8 cellular contexts compared by ENCODE assay signal in the genomic region with DNA sequence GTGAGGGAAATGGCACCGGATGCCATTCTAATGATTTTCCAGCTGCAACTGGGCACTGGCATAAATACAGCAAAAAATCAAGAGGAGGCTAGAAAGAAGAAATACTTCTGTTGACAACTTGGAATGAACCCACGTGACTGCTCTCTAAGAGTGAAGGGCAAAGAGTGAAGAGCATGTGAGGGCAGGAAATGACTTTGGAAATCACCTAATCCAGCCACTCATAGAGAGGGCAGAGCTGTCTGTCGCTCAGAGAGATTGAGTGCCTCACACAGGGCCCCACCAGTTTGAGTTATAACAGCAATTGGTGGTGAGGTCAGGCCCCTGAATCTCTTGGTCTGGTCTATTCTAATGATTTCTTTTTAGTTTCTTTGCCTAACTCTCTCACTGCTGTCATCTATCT. TPM values are rescaled to one million over a fixed set of nuclear protein-coding genes. Genes with fewer than 3 reads are reported as not detected.
A peak's percentile ranks its signal among the peaks of the same experiment; 100 is the strongest.
DNase-seq lines count a peak whose midpoint lies in the region; ATAC-seq and TF ChIP-seq lines count a peak whose summit lies in the region.

No MANE protein-coding gene starts in this region.

- H3K27me3 ChIP-seq in suprapubic skin: no peaks in the 10 kb centered on the region

- no peaks in the 10 kb centered on the region for H3K9me3 ChIP-seq in suprapubic skin

- CTCF ChIA-PET in T-cell (lab: Charles Lee): interaction anchor here (0.6 to 1.1 kb wide), 2 partner anchors 145 to 186 kb away, joined by 3 read pairs; no protein-coding TSS in a partner anchor

- WGBS in suprapubic skin: 20% methylated on average over 3 of the region's 3 CpGs

- H3K36me3 Mint-ChIP-seq in activated T-cell treated with anti-CD3 and anti-CD28 coated beads, Interleukin-2, amount 50 U/mL, for 24 hours (ENCODE audit: low read depth): peaks cover 3% of the 10 kb centered on the region
- peaks cover 15% of the 10 kb centered on the region for H3K36me3 Mint-ChIP-seq in T-cell

- peak overlapping the region; percentile 6 for H3K27ac ChIP-seq in suprapubic skin

- peaks cover 50% of the 10 kb centered on the region for H3K4me1 Mint-ChIP-seq in activated T-cell treated with anti-CD3 and anti-CD28 coated beads, Interleukin-2, amount 50 U/mL, for 24 hours (ENCODE audit: low read depth)
- peaks cover 46 to 64% (median 48%) of the 10 kb centered on the region in 3 donors for H3K4me1 Mint-ChIP-seq in T-cell

- POLR2A ChIA-PET in T-cell (lab: Charles Lee): no interaction called here

- no peak for DNase-seq in activated T-cell treated with anti-CD3 and anti-CD28 coated beads, Interleukin-2, amount 50 U/mL, for 24 hours
- DNase-seq in activated T-cell treated with anti-CD3 and anti-CD28 coated beads, Interleukin-2, amount 50 U/mL, for 1 hour: no peak
- DNase-seq in T-cell: peak in 27 of 34 experiments; percentile 23 to 55 (median 38)
- peak; percentile 40 for DNase-seq in epidermal melanocyte (ENCODE audit: insufficient read length, low spot score)
- no peak for DNase-seq in suprapubic skin (ENCODE audit: low spot score in 2 of 2)
- DNase-seq in hepatic stellate cell (ENCODE audit: low spot score): no peak
- no peak for DNase-seq in NCI-H2171 (lab: John Stamatoyannopoulos, UW)
- DNase-seq in T1000 (lab: John Stamatoyannopoulos, UW): no peak

- H3K4me3 ChIP-seq in suprapubic skin: no peak overlapping the region

- no peak for TF ChIP-seq CTCF in suprapubic skin (IDR thresholded peaks at IDR 0.05)

- no peaks in the 10 kb centered on the region for H3K36me3 ChIP-seq in suprapubic skin

- H3K27ac Mint-ChIP-seq in activated T-cell treated with anti-CD3 and anti-CD28 coated beads, Interleukin-2, amount 50 U/mL, for 24 hours: peak overlapping the region; percentile 85
- peak overlapping the region; percentile 44 to 57 for H3K27ac Mint-ChIP-seq in T-cell

- peaks cover 41% of the 10 kb centered on the region for H3K4me1 ChIP-seq in suprapubic skin

- no peak for TF ChIP-seq POLR2A in suprapubic skin (IDR thresholded peaks at IDR 0.05)

- no peaks in the 10 kb centered on the region for H3K27me3 Mint-ChIP-seq in activated T-cell treated with anti-CD3 and anti-CD28 coated beads, Interleukin-2, amount 50 U/mL, for 24 hours
- no peaks in the 10 kb centered on the region for H3K27me3 Mint-ChIP-seq in T-cell

- no peaks in the 10 kb centered on the region for H3K9me3 Mint-ChIP-seq in activated T-cell treated with anti-CD3 and anti-CD28 coated beads, Interleukin-2, amount 50 U/mL, for 24 hours
- no peaks in the 10 kb centered on the region for H3K9me3 Mint-ChIP-seq in T-cell

- H3K4me3 Mint-ChIP-seq in activated T-cell treated with anti-CD3 and anti-CD28 coated beads, Interleukin-2, amount 50 U/mL, for 24 hours: no peak overlapping the region
- H3K4me3 Mint-ChIP-seq in T-cell: peak overlapping the region in 1 of 3 donors; percentile 18

- ATAC-seq in T-cell (replicated peaks in 1 of 4): peak in 1 of 4 experiments; percentile 43

- no peak for TF ChIP-seq EP300 in suprapubic skin (IDR thresholded peaks at IDR 0.05)

RNA-seq across cellular contexts. Expression of gene NEDD9, which starts 3.9 kb away (rescaled TPM):
- total RNA-seq in T-cell (10 to 100 TPM; 30.8 to 55.3 (median 33.7) TPM), suprapubic skin (10 to 100 TPM; 18.3 to 29.8 (median 22.4) TPM)

Comparison
In these comparisons a context has a peak if more than half of its experiments do, and no peak if none do; other contexts are left out.
1. DNase-seq: peak in T-cell (27 of 34) and epidermal melanocyte (single experiment); none in activated T-cell treated with anti-CD3 and anti-CD28 coated beads, Interleukin-2, amount 50 U/mL, for 24 hours (single experiment), activated T-cell treated with anti-CD3 and anti-CD28 coated beads, Interleukin-2, amount 50 U/mL, for 1 hour (single experiment), suprapubic skin (0 of 2), hepatic stellate cell (single experiment), NCI-H2171 (single experiment) and T1000 (single experiment).